ENCODE assay signal across 19 cellular contexts in the genomic region with DNA sequence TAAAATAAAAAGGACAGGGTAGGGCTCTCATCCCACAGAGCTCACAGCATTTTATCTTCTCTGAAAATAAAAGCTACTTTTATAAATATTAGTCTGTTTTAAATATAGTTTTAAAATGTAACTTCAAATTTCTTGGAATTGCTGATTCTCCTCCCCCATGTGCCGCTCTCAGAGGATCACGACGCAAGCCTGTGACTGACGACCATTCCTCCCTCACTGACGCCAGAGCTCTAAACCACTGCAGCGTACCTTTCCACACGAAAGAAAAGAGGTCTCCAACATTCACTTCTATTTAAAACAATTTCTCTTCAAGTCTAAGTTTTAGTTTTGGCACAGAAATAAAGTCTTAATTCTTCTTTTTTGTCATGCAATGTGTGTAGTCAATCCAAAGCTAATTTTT. TPM values are rescaled to one million over a fixed set of nuclear protein-coding genes. Genes with fewer than 3 reads are reported as not detected.
DNase-seq lines count a peak whose midpoint lies in the region; ATAC-seq and TF ChIP-seq lines count a peak whose summit lies in the region.
"Had no signal": no experiment of that assay in that cellular context is flagged by ENCODE, and none has a peak within 500 bp of the region (broad histone marks: within the 10 kb centered on the region; RNA-seq: fewer than 3 reads in every experiment).

No MANE protein-coding gene starts in this region.

- peaks cover 22% of the 10 kb centered on the region for H3K36me3 Mint-ChIP-seq in Caco-2 (ENCODE audit: insufficient read depth, unreplicated experiment)
- peaks cover 6% of the 10 kb centered on the region for H3K36me3 Mint-ChIP-seq in activated T-cell treated with anti-CD3 and anti-CD28 coated beads, Interleukin-2, amount 50 U/mL, for 4 hours (ENCODE audit: insufficient read depth)

- POLR2A ChIA-PET in Caco-2 (lab: Charles Lee) = no interaction called here

- no peaks in the 10 kb centered on the region for H3K27me3 Mint-ChIP-seq in Caco-2 (ENCODE audit: insufficient read depth, unreplicated experiment)
- H3K27me3 Mint-ChIP-seq in activated T-cell treated with anti-CD3 and anti-CD28 coated beads, Interleukin-2, amount 50 U/mL, for 4 hours (ENCODE audit: low read depth) = no peaks in the 10 kb centered on the region

- H3K27ac ChIP-seq in dorsolateral prefrontal cortex = peak overlapping the region in 57 of 59 donors; percentile 23 to 98 (median 84)
- H3K27ac ChIP-seq in lung (ENCODE audit: low read depth in 1 of 2, low read length in 1 of 2) = no peak overlapping the region
- H3K27ac ChIP-seq in stomach smooth muscle (ENCODE audit: low read length) = peak overlapping the region; percentile 53

- no peak for ATAC-seq in lung (ENCODE audit: insufficient read depth, low FRiP score)
- ATAC-seq in HG03565 (IDR thresholded peaks at IDR 0.05; ENCODE audit: unreplicated experiment) = no peak
- ATAC-seq in activated T-cell treated with anti-CD3 and anti-CD28 coated beads, Interleukin-2, amount 50 U/mL, for 4 hours = no peak
- no peak for ATAC-seq in HG02588 (IDR thresholded peaks at IDR 0.05; ENCODE audit: unreplicated experiment)
- ATAC-seq: activated CD8-positive, alpha-beta T cell treated with anti-CD3 and anti-CD28 coated beads, Interleukin-2, amount 10 ng/mL, durations not matched to agents 7 days and 5 days had no signal

- BruUV-seq in Caco-2 (replicated peaks; lab: Mats Ljungman, UMichigan) = no TSS peak

- H3K4me1 Mint-ChIP-seq in Caco-2 (ENCODE audit: low read depth, unreplicated experiment) = peaks cover 13% of the 10 kb centered on the region
- H3K4me1 Mint-ChIP-seq in activated T-cell treated with anti-CD3 and anti-CD28 coated beads, Interleukin-2, amount 50 U/mL, for 4 hours (ENCODE audit: low read depth) = peaks cover 21% of the 10 kb centered on the region

- intact Hi-C loops in Caco-2 (cut with micrococcal nuclease; ENCODE audit: unreplicated experiment) = no loop called here
- intact Hi-C loops in dorsolateral prefrontal cortex (cut with DNase I) = loop anchor here in 1 of 2 donors (5.0 kb wide), 1 partner anchor 37 kb away; no protein-coding TSS in a partner anchor

- H3K27ac Mint-ChIP-seq in Caco-2 (ENCODE audit: unreplicated experiment) = peak overlapping the region; percentile 42
- H3K27ac Mint-ChIP-seq: activated CD8-positive, alpha-beta T cell treated with anti-CD3 and anti-CD28 coated beads, Interleukin-2, amount 10 ng/mL, durations not matched to agents 7 days and 5 days had no signal

- H3K4me3 ChIP-seq in Caco-2 (ENCODE audit: low read depth, low read length) (no peak overlapping the region), dorsolateral prefrontal cortex (peak overlapping the region in 22 of 59 donors; percentile 1 to 93 (median 22)), lung (no peak overlapping the region), stomach smooth muscle (ENCODE audit: low read length in 2 of 2) (no peak overlapping the region)
- H3K4me3 ChIP-seq: right atrium auricular region had no signal

- no peaks in the 10 kb centered on the region for H3K9me3 Mint-ChIP-seq in Caco-2 (ENCODE audit: unreplicated experiment)
- H3K9me3 Mint-ChIP-seq in activated T-cell treated with anti-CD3 and anti-CD28 coated beads, Interleukin-2, amount 50 U/mL, for 4 hours = no peaks in the 10 kb centered on the region

- H3K36me3 ChIP-seq in Caco-2 (ENCODE audit: control insufficient read depth, insufficient read depth, low read length) (0 out of 2 replicates have a peak, but pooled peaks cover 1% of the 10 kb centered on the region), lung (ENCODE audit: control insufficient read depth in 2 of 2, insufficient read depth in 2 of 2, low read length in 2 of 2) (peaks cover 0 to 27% of the 10 kb centered on the region in 2 donors), stomach smooth muscle (ENCODE audit: control insufficient read depth in 2 of 2, insufficient read depth in 2 of 2, low read length in 2 of 2) (peaks cover 5 to 14% of the 10 kb centered on the region in 2 donors)
- H3K36me3 ChIP-seq: BE2C had no signal

- 63 to 75% methylated on average over 7 of the region's 7 CpGs for WGBS in lung, 2 donors

- no peak overlapping the region for H3K4me3 Mint-ChIP-seq in Caco-2 (ENCODE audit: unreplicated experiment)
- H3K4me3 Mint-ChIP-seq in activated T-cell treated with anti-CD3 and anti-CD28 coated beads, Interleukin-2, amount 50 U/mL, for 4 hours = no peak overlapping the region
- H3K4me3 Mint-ChIP-seq: activated CD8-positive, alpha-beta T cell treated with anti-CD3 and anti-CD28 coated beads, Interleukin-2, amount 10 ng/mL, durations not matched to agents 7 days and 5 days had no signal

- TF ChIP-seq CTCF in Caco-2 (IDR thresholded peaks at IDR 0.05; ENCODE audit: insufficient read depth in 1 of 2, low read depth in 1 of 2, low read length in 1 of 2, severe bottlenecking in 1 of 2, unreplicated experiment in 1 of 2) (no peak), dorsolateral prefrontal cortex (IDR thresholded peaks at IDR 0.05 in 54 of 56, conservative IDR thresholded peaks at IDR 0.05 in 2 of 56; ENCODE audit: low read depth in 1 of 56, partially characterized antibody in 56 of 56) (no peak), lung (IDR thresholded peaks at IDR 0.05; ENCODE audit: control extremely low read depth, extremely low read depth) (no peak)

- H3K9me3 ChIP-seq in Caco-2 (no peaks in the 10 kb centered on the region), lung (ENCODE audit: control insufficient read depth in 2 of 2, insufficient read depth in 1 of 2, low read length in 1 of 2) (no peaks in the 10 kb centered on the region), stomach smooth muscle (ENCODE audit: control insufficient read depth in 2 of 2, low read length in 2 of 2) (no peaks in the 10 kb centered on the region)
- H3K9me3 ChIP-seq: BE2C, right atrium auricular region had no signal

- H3K9ac ChIP-seq in stomach smooth muscle (ENCODE audit: low read length in 2 of 2) = no peak overlapping the region

- CTCF ChIA-PET in Caco-2 (lab: Charles Lee) = no interaction called here

- H3K4me1 ChIP-seq in Caco-2 = peaks cover 34% of the 10 kb centered on the region
- peaks cover 2 to 52% of the 10 kb centered on the region in 2 donors for H3K4me1 ChIP-seq in lung (ENCODE audit: control insufficient read depth in 2 of 2, insufficient read depth in 2 of 2, low read length in 2 of 2)
- H3K4me1 ChIP-seq in stomach smooth muscle (ENCODE audit: control insufficient read depth, insufficient read depth, low read length) = peaks cover 52% of the 10 kb centered on the region
- H3K4me1 ChIP-seq: BE2C had no signal

- no peaks in the 10 kb centered on the region for H3K27me3 ChIP-seq in Caco-2 (replicated peaks; ENCODE audit: control insufficient read depth, insufficient read depth, low read length)
- no peaks in the 10 kb centered on the region for H3K27me3 ChIP-seq in dorsolateral prefrontal cortex
- no peaks in the 10 kb centered on the region for H3K27me3 ChIP-seq in lung (ENCODE audit: control insufficient read depth, insufficient read depth)
- no peaks in the 10 kb centered on the region for H3K27me3 ChIP-seq in stomach smooth muscle (ENCODE audit: control insufficient read depth in 1 of 2, insufficient read depth in 2 of 2, low read length in 2 of 2)
- H3K27me3 ChIP-seq: BE2C, right atrium auricular region had no signal

- no peak for DNase-seq in Caco-2
- DNase-seq in dorsolateral prefrontal cortex = peak in 7 of 10 donors; percentile 6 to 53 (median 29)
- DNase-seq in lung (ENCODE audit: low spot score) = peak; percentile 9
- DNase-seq in activated effector memory CD4-positive, alpha-beta T cell treated with Interleukin-2 at 50 U/mL for 16 hours = no peak
- no peak for DNase-seq in activated T-cell treated with anti-CD3 and anti-CD28 coated beads, Interleukin-2, amount 50 U/mL, for 4 hours
- DNase-seq: activated CD4-positive, CD25-positive, alpha-beta regulatory T cell treated with anti-CD3 and anti-CD28 coated beads, Interleukin-2, amount 50 U/mL, for 72 hours; activated CD8-positive, alpha-beta T cell treated with anti-CD3 and anti-CD28 coated beads, Interleukin-2, amount 10 ng/mL, durations not matched to agents 7 days and 5 days; activated naive CD4-positive, alpha-beta T cell treated with Interleukin-2 at 50 U/mL for 16 hours; amniotic stem cell; BE2C; Karpas-422; MV-4-11; NCI-H187; NCI-H774; T1000 had no signal

RNA-seq across cellular contexts. Expression of a gene that starts 9.3 kb away (rescaled TPM):
- total RNA-seq in Caco-2 (2022) = 64.6 and 78.3 TPM in 2 replicates
- 100 to 1,000 TPM; 129 to 348 (median 261) TPM for total RNA-seq in dorsolateral prefrontal cortex
- 10 to 100 TPM; 26.9 to 79.4 TPM for total RNA-seq in lung
- polyA plus RNA-seq in lung = 10 to 100 TPM; 39.2 to 47.7 TPM
- total RNA-seq in activated T-cell treated with anti-CD3 and anti-CD28 coated beads, Interleukin-2, amount 50 U/mL, for 4 hours = 10 to 100 TPM; 38.0 to 45.9 (median 44.3) TPM

Comparison
In these comparisons a context has a peak if more than half of its experiments do, and no peak if none do; other contexts are left out.
1. DNase-seq: peak in dorsolateral prefrontal cortex (7 of 10) and lung (single experiment); none in Caco-2 (0 of 2), activated effector memory CD4-positive, alpha-beta T cell treated with Interleukin-2 at 50 U/mL for 16 hours (single experiment) and activated T-cell treated with anti-CD3 and anti-CD28 coated beads, Interleukin-2, amount 50 U/mL, for 4 hours (single experiment).
2. H3K27ac ChIP-seq: peak in dorsolateral prefrontal cortex (57 of 59) and stomach smooth muscle (single experiment); none in lung (0 of 2).